1 cellular context compared by ENCODE assay signal in the genomic region with DNA sequence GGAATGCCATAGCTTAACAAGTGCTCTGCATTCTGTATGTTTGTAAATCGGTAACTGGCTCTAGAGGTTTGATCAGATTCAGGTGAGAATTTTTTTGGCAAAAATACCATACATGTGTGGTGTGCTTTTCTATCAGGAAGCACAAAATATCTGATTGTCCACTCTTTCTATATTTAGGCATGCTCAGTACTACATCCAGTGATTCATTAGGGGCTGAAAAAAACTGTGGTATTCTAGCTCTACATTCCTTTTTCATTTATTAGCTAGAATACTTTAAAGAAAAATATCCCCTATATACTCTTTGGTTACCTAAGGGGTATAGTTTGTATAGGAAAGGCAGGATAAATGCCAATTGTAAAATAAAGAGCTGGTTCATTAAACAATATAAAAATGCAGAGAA.
TF ChIP-seq lines count a peak whose summit lies in the region.

No MANE protein-coding gene starts in this region.

TF ChIP-seq in HepG2, 621 proteins besides CTCF, POLR2A, EP300 and RAD21:
- TF ChIP-seq, protein P1, sequence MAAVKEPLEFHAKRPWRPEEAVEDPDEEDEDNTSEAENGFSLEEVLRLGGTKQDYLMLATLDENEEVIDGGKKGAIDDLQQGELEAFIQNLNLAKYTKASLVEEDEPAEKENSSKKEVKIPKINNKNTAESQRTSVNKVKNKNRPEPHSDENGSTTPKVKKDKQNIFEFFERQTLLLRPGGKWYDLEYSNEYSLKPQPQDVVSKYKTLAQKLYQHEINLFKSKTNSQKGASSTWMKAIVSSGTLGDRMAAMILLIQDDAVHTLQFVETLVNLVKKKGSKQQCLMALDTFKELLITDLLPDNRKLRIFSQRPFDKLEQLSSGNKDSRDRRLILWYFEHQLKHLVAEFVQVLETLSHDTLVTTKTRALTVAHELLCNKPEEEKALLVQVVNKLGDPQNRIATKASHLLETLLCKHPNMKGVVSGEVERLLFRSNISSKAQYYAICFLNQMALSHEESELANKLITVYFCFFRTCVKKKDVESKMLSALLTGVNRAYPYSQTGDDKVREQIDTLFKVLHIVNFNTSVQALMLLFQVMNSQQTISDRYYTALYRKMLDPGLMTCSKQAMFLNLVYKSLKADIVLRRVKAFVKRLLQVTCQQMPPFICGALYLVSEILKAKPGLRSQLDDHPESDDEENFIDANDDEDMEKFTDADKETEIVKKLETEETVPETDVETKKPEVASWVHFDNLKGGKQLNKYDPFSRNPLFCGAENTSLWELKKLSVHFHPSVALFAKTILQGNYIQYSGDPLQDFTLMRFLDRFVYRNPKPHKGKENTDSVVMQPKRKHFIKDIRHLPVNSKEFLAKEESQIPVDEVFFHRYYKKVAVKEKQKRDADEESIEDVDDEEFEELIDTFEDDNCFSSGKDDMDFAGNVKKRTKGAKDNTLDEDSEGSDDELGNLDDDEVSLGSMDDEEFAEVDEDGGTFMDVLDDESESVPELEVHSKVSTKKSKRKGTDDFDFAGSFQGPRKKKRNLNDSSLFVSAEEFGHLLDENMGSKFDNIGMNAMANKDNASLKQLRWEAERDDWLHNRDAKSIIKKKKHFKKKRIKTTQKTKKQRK (IDR thresholded peaks at IDR 0.05; ENCODE audit: low read length): no peak
- TF ChIP-seq ZNF234 (CRISPR knock-in tag; conservative IDR thresholded peaks at IDR 0.05) (no peak), ZNF253 (CRISPR knock-in tag; IDR thresholded peaks at IDR 0.05; ENCODE audit: borderline replicate concordance) (no peak), ZNF441 (CRISPR knock-in tag; IDR thresholded peaks at IDR 0.05; ENCODE audit: borderline replicate concordance) (no peak), POLR2AphosphoS2 (IDR thresholded peaks at IDR 0.05; ENCODE audit: low read depth, low read length) (no peak), HOXA7 (CRISPR knock-in tag; IDR thresholded peaks at IDR 0.05) (no peak), ZNF225 (CRISPR knock-in tag; IDR thresholded peaks at IDR 0.05) (no peak), ISL2 (CRISPR knock-in tag; IDR thresholded peaks at IDR 0.05) (no peak), ZNF224 (CRISPR knock-in tag; IDR thresholded peaks at IDR 0.05) (no peak), ZNF44 (CRISPR knock-in tag; IDR thresholded peaks at IDR 0.05) (no peak), HNRNPH1 (optimal IDR thresholded peaks at IDR 0.05; ENCODE audit: low read depth, low read length) (no peak), ZNF781 (CRISPR knock-in tag; IDR thresholded peaks at IDR 0.05; ENCODE audit: borderline replicate concordance, not compliant biosample characterization) (no peak)
- TF ChIP-seq, protein P2, sequence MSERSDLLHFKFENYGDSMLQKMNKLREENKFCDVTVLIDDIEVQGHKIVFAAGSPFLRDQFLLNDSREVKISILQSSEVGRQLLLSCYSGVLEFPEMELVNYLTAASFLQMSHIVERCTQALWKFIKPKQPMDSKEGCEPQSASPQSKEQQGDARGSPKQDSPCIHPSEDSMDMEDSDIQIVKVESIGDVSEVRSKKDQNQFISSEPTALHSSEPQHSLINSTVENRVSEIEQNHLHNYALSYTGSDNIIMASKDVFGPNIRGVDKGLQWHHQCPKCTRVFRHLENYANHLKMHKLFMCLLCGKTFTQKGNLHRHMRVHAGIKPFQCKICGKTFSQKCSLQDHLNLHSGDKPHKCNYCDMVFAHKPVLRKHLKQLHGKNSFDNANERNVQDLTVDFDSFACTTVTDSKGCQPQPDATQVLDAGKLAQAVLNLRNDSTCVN (CRISPR knock-in tag; IDR thresholded peaks at IDR 0.05; ENCODE audit: borderline replicate concordance): no peak
TF ChIP-seq in HepG2: peak in this region for 0.
